ENCODE assay signal across 31 cellular contexts in the genomic region with DNA sequence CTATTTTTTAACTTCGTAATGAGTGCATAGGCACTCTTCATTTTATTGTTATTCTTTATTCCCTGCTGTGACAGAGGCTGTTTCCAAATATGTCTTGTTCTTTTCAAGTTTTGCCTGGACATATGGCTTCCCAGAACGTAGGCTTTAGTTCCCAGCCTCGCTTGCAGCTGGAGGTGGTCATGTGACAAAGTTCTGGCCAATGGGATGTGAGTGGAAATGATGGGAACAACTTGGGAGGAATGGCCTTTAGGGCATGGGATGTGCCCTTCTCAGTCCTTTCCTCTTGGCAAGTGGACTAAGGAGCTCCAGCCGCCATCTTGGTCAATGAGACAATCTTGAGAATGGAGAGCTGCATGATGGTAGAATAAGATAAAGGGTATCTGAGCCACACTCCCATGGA.
"Had no signal": no experiment of that assay in that cellular context is flagged by ENCODE, and none has a peak within 500 bp of the region (broad histone marks: within the 10 kb centered on the region; RNA-seq: fewer than 3 reads in every experiment).

No MANE protein-coding gene starts in this region.

- H3K9me3 ChIP-seq: left lung, lower lobe of right lung, neutrophil, right atrium auricular region, right lobe of liver, stomach, testis, thyroid gland, transverse colon, upper lobe of left lung had no signal

- H3K4me1 ChIP-seq: left lung, lower lobe of right lung, parathyroid adenoma, right atrium auricular region, right lobe of liver, stomach, testis, thyroid gland, transverse colon, upper lobe of left lung had no signal

- H3K27me3 ChIP-seq: neural progenitor cell, right atrium auricular region, right lobe of liver, testis, thyroid gland, upper lobe of left lung had no signal

- H2AFZ ChIP-seq: neural progenitor cell, parathyroid adenoma had no signal

- H3K79me2 ChIP-seq: parathyroid adenoma had no signal

- H3K36me3 Mint-ChIP-seq: immature natural killer cell; mesothelial cell of epicardium; naive B cell; natural killer cell; neural progenitor cell; stimulated activated naive B cell treated with anti-CD40 and anti-IgM and Interleukin-4, amounts not matched to agents 10 μg/mL and 1 μg/mL and 100 μg/mL, for 72 hours had no signal

- H3K27ac Mint-ChIP-seq: immature natural killer cell; mesothelial cell of epicardium; naive B cell; natural killer cell; nephron progenitor cell; neural progenitor cell; progenitor cell of endocrine pancreas; stimulated activated naive B cell treated with anti-CD40 and anti-IgM and Interleukin-4, amounts not matched to agents 10 μg/mL and 1 μg/mL and 100 μg/mL, for 72 hours had no signal

- H3K36me3 ChIP-seq: left lung, lower lobe of right lung, neural progenitor cell, neutrophil, right atrium auricular region, right lobe of liver, stomach, thyroid gland, transverse colon, upper lobe of left lung had no signal

- H3K4me3 Mint-ChIP-seq: immature natural killer cell; mesothelial cell of epicardium; naive B cell; natural killer cell; nephron progenitor cell; neural progenitor cell; stimulated activated naive B cell treated with anti-CD40 and anti-IgM and Interleukin-4, amounts not matched to agents 10 μg/mL and 1 μg/mL and 100 μg/mL, for 72 hours had no signal

- DNase-seq: hypothalamus; immature natural killer cell; kidney; left colon; left lung; lower lobe of right lung; mammary epithelial cell; mesenchymal stem cell; naive B cell; natural killer cell; nephron progenitor cell; occipital lobe; stimulated activated CD4-positive, alpha-beta T cell treated with anti-CD3 and anti-CD28 coated beads, Interleukin-1b, Interleukin-23, amount 100 ng/mL, for 48 hours; stimulated activated CD4-positive, alpha-beta T cell treated with anti-CD3 and anti-CD28 coated beads, Interleukin-2, amount 100 ng/mL, for 48 hours; stimulated activated naive B cell treated with anti-CD40 and anti-IgM and Interleukin-4, amounts not matched to agents 10 μg/mL and 1 μg/mL and 100 μg/mL, for 72 hours; stimulated activated naive CD8-positive, alpha-beta T cell treated with anti-CD3 and anti-CD28 coated beads, Interleukin-15, Interleukin-2, amounts not matched to agents 100 U/mL and 50 U/mL, for 24 hours; stomach; testis; thyroid gland; transverse colon; upper lobe of left lung had no signal

- H3K9me3 Mint-ChIP-seq: immature natural killer cell; natural killer cell; nephron progenitor cell; stimulated activated naive B cell treated with anti-CD40 and anti-IgM and Interleukin-4, amounts not matched to agents 10 μg/mL and 1 μg/mL and 100 μg/mL, for 72 hours had no signal

- H3K4me3 ChIP-seq: left lung, lower lobe of right lung, neural progenitor cell, right atrium auricular region, right lobe of liver, smooth muscle cell, stomach, testis, thyroid gland, transverse colon, upper lobe of left lung had no signal

- H3K4me1 Mint-ChIP-seq: immature natural killer cell; mesothelial cell of epicardium; naive B cell; natural killer cell; neural progenitor cell; stimulated activated naive B cell treated with anti-CD40 and anti-IgM and Interleukin-4, amounts not matched to agents 10 μg/mL and 1 μg/mL and 100 μg/mL, for 72 hours had no signal

- H3K27ac ChIP-seq: left lung, lower lobe of right lung, neural progenitor cell, neutrophil, parathyroid adenoma, right atrium auricular region, right lobe of liver, stomach, testis, thyroid gland, transverse colon, upper lobe of left lung had no signal

- H3K4me2 ChIP-seq: neural progenitor cell, smooth muscle cell had no signal

- ATAC-seq: left colon; left lung; lower lobe of right lung; natural killer cell; right lobe of liver; stimulated activated naive B cell treated with anti-CD40 and anti-IgM and Interleukin-4, amounts not matched to agents 10 μg/mL and 1 μg/mL and 100 μg/mL, for 72 hours; stimulated activated naive CD8-positive, alpha-beta T cell treated with anti-CD3 and anti-CD28 coated beads, Interleukin-15, Interleukin-2, amounts not matched to agents 100 U/mL and 50 U/mL, for 24 hours had no signal

- H3K9ac ChIP-seq: neural progenitor cell, parathyroid adenoma had no signal

- FAIRE-seq: islet of Langerhans, kidney, urothelium cell line had no signal
